In the genomic region with DNA sequence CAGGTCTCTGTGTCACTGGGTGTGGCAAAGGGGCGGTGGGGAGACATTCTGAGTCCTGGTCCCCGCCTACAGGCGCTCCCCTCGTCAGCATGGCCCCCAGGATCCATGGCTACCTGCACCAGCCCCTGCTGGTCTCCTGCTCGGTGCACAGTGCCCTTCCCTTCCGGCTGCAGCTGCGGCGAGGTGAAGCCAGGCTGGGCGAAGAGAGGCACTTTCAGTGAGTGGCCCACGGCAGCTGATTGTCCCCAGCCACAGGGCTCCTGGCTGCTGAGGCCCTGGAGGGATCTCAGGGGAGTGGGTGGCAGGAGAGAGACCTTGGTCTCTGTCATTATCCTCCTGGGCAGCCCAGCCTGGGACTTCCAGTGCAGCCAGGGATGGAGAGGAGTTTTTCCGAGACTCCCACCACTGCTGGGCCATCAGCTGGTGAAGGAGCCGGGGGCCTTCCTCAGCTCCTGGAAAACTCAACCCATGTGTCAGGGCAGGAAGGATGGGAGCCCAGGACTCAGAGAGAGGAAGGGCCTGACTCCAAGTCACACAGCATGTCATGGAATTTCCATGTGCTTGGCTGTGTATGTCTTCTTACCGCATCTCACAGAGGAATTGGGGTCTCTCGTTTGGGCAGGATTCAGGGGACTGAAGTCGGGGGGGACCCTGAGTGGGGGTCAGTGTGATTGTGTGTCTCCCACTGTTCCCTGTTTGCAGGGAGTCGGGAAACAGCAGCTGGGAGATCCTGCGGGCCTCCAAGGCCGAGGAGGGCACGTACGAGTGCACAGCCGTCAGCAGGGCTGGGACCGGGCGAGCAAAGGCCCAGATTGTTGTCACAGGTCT, we compare ENCODE assay signal across 24 cellular contexts. TPM values are rescaled to one million over a fixed set of nuclear protein-coding genes. Genes with fewer than 3 reads are reported as not detected.
A peak's percentile ranks its signal among the peaks of the same experiment; 100 is the strongest.
DNase-seq lines count a peak whose midpoint lies in the region; ATAC-seq and TF ChIP-seq lines count a peak whose summit lies in the region.
"Had no signal": no experiment of that assay in that cellular context is flagged by ENCODE, and none has a peak within 500 bp of the region (broad histone marks: within the 10 kb centered on the region; RNA-seq: fewer than 3 reads in every experiment).

No MANE protein-coding gene starts in this region.

- peaks cover 7% of the 10 kb centered on the region for H3K4me1 ChIP-seq in left ventricle myocardium inferior
- peaks cover 0 to 50% (median 29%) of the 10 kb centered on the region in 3 donors for H3K4me1 ChIP-seq in esophagus squamous epithelium
- H3K4me1 ChIP-seq in rectal smooth muscle tissue (ENCODE audit: control insufficient read depth, insufficient read depth, low read length) = peaks cover 43% of the 10 kb centered on the region
- H3K4me1 ChIP-seq in transverse colon = peaks cover 0 to 35% (median 21%) of the 10 kb centered on the region in 4 donors
- H3K4me1 ChIP-seq in spleen = no peaks in the 10 kb centered on the region

- H3K9me3 ChIP-seq in left ventricle myocardium inferior (replicated peaks) (no peaks in the 10 kb centered on the region), esophagus squamous epithelium (no peaks in the 10 kb centered on the region), transverse colon (no peaks in the 10 kb centered on the region), spleen (no peaks in the 10 kb centered on the region)

- intact Hi-C loops in left ventricle myocardium inferior (cut with micrococcal nuclease) (no loop called here), Right ventricle myocardium superior (cut with DNase I) (no loop called here), esophagus squamous epithelium (cut with DNase I) (no loop called here), transverse colon (cut with DNase I; ENCODE audit: low total_unique reads) (no loop called here), spleen (cut with DNase I; ENCODE audit: low total_unique reads) (no loop called here)

- H3K36me3 ChIP-seq in left ventricle myocardium inferior (no peaks in the 10 kb centered on the region), esophagus squamous epithelium (no peaks in the 10 kb centered on the region), rectal smooth muscle tissue (ENCODE audit: control insufficient read depth, insufficient read depth, low read length) (peaks cover 5% of the 10 kb centered on the region), transverse colon (no peaks in the 10 kb centered on the region), spleen (no peaks in the 10 kb centered on the region)

- no peak for ATAC-seq in Right ventricle myocardium superior (ENCODE audit: poor library complexity)
- ATAC-seq: CD8-positive, alpha-beta T cell; GM23338 had no signal

- TF ChIP-seq CTCF in left ventricle myocardium inferior (IDR thresholded peaks at IDR 0.05; ENCODE audit: borderline replicate concordance) (no peak), esophagus squamous epithelium (IDR thresholded peaks at IDR 0.05) (no peak), transverse colon (IDR thresholded peaks at IDR 0.05) (no peak), spleen (IDR thresholded peaks at IDR 0.05 in 8 of 11, conservative IDR thresholded peaks at IDR 0.05 in 3 of 11) (no peak)

- H3K27ac ChIP-seq in left ventricle myocardium inferior (replicated peaks) = peak overlapping the region; percentile 77
- peak overlapping the region; percentile 51 to 87 (median 80) for H3K27ac ChIP-seq in esophagus squamous epithelium
- peak overlapping the region; percentile 80 for H3K27ac ChIP-seq in rectal smooth muscle tissue (ENCODE audit: low read depth, low read length)
- peak overlapping the region; percentile 20 to 80 (median 76) for H3K27ac ChIP-seq in transverse colon
- H3K27ac ChIP-seq in spleen = no peak overlapping the region
- H3K27ac ChIP-seq: 22Rv1, PC-9, RWPE1 had no signal

- 65 to 92% methylated on average over 4 to 8 of the region's 23 CpGs for WGBS in esophagus squamous epithelium, 2 donors
- 75% methylated on average over 22 of the region's 23 CpGs; no CpG with 5 or more reads in 1 of the 2 donors for WGBS in transverse colon (ENCODE audit: low coverage in 1 of 2), 2 donors
- WGBS in spleen, 5 donors = 86 to 90% (median 87%) methylated on average over 19 to 23 of the region's 23 CpGs

- in situ Hi-C loops in transverse colon (cut with MboI; ENCODE audit: low pct_ligation_motif_present in 1 of 4, low pct_unique_long_range_greater_than_20kb in 1 of 4, low sequenced_read_pairs in 3 of 4) = no loop called here

- no peak overlapping the region for H3K4me3 ChIP-seq in left ventricle myocardium inferior
- no peak overlapping the region for H3K4me3 ChIP-seq in esophagus squamous epithelium
- H3K4me3 ChIP-seq in rectal smooth muscle tissue (ENCODE audit: low read length) = no peak overlapping the region
- no peak overlapping the region for H3K4me3 ChIP-seq in transverse colon
- H3K4me3 ChIP-seq in spleen = no peak overlapping the region
- H3K4me3 ChIP-seq: GM23338, PC-9 had no signal

- H3K27me3 ChIP-seq in left ventricle myocardium inferior (ENCODE audit: low read depth) = peaks cover 7% of the 10 kb centered on the region
- H3K27me3 ChIP-seq in esophagus squamous epithelium = peaks cover 0 to 23% (median 0%) of the 10 kb centered on the region in 4 donors
- no peaks in the 10 kb centered on the region for H3K27me3 ChIP-seq in rectal smooth muscle tissue (ENCODE audit: control insufficient read depth, insufficient read depth, low read length)
- no peaks in the 10 kb centered on the region for H3K27me3 ChIP-seq in transverse colon
- peaks cover 0 to 88% (median 0%) of the 10 kb centered on the region in 7 donors for H3K27me3 ChIP-seq in spleen (replicated peaks in 1 of 7)

- TF ChIP-seq EP300 in transverse colon (IDR thresholded peaks at IDR 0.05; ENCODE audit: low read depth) = no peak

- no peak for TF ChIP-seq POLR2A in esophagus squamous epithelium (IDR thresholded peaks at IDR 0.05)
- TF ChIP-seq POLR2A in transverse colon (IDR thresholded peaks at IDR 0.05) = no peak
- no peak for TF ChIP-seq POLR2A in spleen (IDR thresholded peaks at IDR 0.05)

- H3K9ac ChIP-seq in rectal smooth muscle tissue (ENCODE audit: low read length) = no peak overlapping the region

- DNase-seq in left ventricle myocardium inferior (no peak), Right ventricle myocardium superior (no peak), esophagus squamous epithelium (lab: John Stamatoyannopoulos, UW) (no peak), transverse colon (no peak), GM19238 (ENCODE audit: insufficient read length, low spot score) (no peak), spleen (no peak)
- no peak for DNase-seq in stimulated activated CD8-positive, alpha-beta memory T cell treated with anti-CD3 and anti-CD28 coated beads, Interleukin-4, amount 100 ng/mL, for 48 hours
- DNase-seq: ACHN; C1 segment of cervical spinal cord; CD8-positive, alpha-beta T cell; DMS153; HCEC 1CT; MM.1S; NCI-H1048; NCI-H1417 treated with DMSO at 0.1 percent for 48 hours; NCI-H187; NCI-H2107; NCI-H446 treated with DMSO at 0.1 percent for 48 hours; PC-9; SIG-M5 had no signal

RNA-seq across cellular contexts. Expression of gene HMCN2, which starts 37.4 kb away (rescaled TPM):
- total RNA-seq in left ventricle myocardium inferior (5.5 TPM), Right ventricle myocardium superior (5.2 TPM), esophagus squamous epithelium (1 to 10 TPM in 1 of 4 donors, under 1 TPM in 3; 0.53 to 4.8 (median 0.78) TPM), transverse colon (10 to 100 TPM in 3 of 4 donors, 1 to 10 TPM in 1; 7.8 to 40.0 (median 15.2) TPM), spleen (1 to 10 TPM in 2 of 7 donors, under 1 TPM in 5; 0.09 to 1.9 (median 0.67) TPM)
- 1 to 10 TPM in 2 of 3 donors, under 1 TPM in 1; 0.39 to 1.7 (median 1.4) TPM for polyA plus RNA-seq in spleen
- total RNA-seq: CD8-positive, alpha-beta T cell had no signal

Comparison
In these comparisons a context has a peak if more than half of its experiments do, and no peak if none do; other contexts are left out.
1. H3K27ac ChIP-seq: peak in left ventricle myocardium inferior (single experiment), esophagus squamous epithelium (4 of 4), rectal smooth muscle tissue (single experiment) and transverse colon (4 of 4); none in spleen (0 of 8).